Comparison of ENCODE assay signal across 25 cellular contexts in the genomic region with DNA sequence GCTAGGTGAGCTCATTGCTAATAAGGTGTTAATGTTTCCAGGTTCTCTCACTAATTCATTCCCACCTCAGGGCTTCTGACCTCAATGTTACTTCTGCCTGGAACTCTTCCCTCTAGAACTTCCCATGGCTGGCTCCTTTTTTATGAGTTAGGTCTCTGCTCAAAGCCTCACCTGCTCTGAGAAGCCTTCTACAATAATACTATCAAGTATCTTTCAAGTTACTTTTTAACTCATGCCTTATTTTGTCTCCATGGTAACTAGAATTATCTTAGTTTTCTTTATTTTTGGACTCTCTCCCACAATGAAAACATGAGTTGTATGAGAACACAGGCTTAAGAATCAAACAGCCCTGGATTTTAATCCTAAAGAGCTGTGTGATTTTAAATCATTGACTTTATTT.
"Had no signal": no experiment of that assay in that cellular context is flagged by ENCODE, and none has a peak within 500 bp of the region (broad histone marks: within the 10 kb centered on the region; RNA-seq: fewer than 3 reads in every experiment).

No MANE protein-coding gene starts in this region.

- H3K27ac ChIP-seq: esophagus squamous epithelium, ovary, right lobe of liver, testis, tibial artery had no signal

- ATAC-seq: effector memory CD8-positive, alpha-beta T cell; left lobe of liver had no signal

- DNase-seq: cortex of kidney; effector memory CD8-positive, alpha-beta T cell; erythroblast; esophagus squamous epithelium; kidney; naive B cell; nephron progenitor cell; nucleus accumbens; ovary; right lobe of liver; stimulated activated CD4-positive, alpha-beta T cell treated with anti-CD3 and anti-CD28 coated beads, Interleukin-12 subunit alpha, Interleukin-12 subunit beta, amount 100 ng/mL, for 4 hours; stimulated activated CD4-positive, alpha-beta T cell treated with anti-CD3 and anti-CD28 coated beads, Interleukin-1b, Interleukin-23, amount 100 ng/mL, for 48 hours; stimulated activated CD4-positive, alpha-beta T cell treated with anti-CD3 and anti-CD28 coated beads, Interleukin-4, amount 100 ng/mL, for 1 hour; stimulated activated CD8-positive, alpha-beta memory T cell treated with anti-CD3 and anti-CD28 coated beads, Interleukin-4, amount 100 ng/mL, for 48 hours; stimulated activated naive CD4-positive, alpha-beta T cell treated with Interleukin-2 at 50 U/mL for 16 hours; substantia nigra; testis; tibial artery had no signal

- FAIRE-seq: endometrium, frontal cortex, kidney had no signal

- H3K36me3 ChIP-seq: ovary had no signal

- H3K4me3 Mint-ChIP-seq: effector memory CD8-positive, alpha-beta T cell; memory B cell; nephron progenitor cell; type B pancreatic cell had no signal

- H3K27ac Mint-ChIP-seq: memory B cell, nephron progenitor cell, type B pancreatic cell had no signal

- H3K27me3 ChIP-seq: esophagus squamous epithelium, ovary, right lobe of liver, testis, tibial artery had no signal

- H3K4me3 ChIP-seq: esophagus squamous epithelium, lung, ovary, right lobe of liver, smooth muscle cell, testis, tibial artery had no signal

- H3K27me3 Mint-ChIP-seq: effector memory CD8-positive, alpha-beta T cell; memory B cell; naive B cell; type B pancreatic cell had no signal

- H3K9me3 ChIP-seq: esophagus squamous epithelium, ovary, right lobe of liver, testis, tibial artery had no signal

- H3K9me3 Mint-ChIP-seq: effector memory CD8-positive, alpha-beta T cell; type B pancreatic cell had no signal
